ENCODE assay signal across 11 cellular contexts in genomic region chr3:141385386-141386079, GRCh38. TPM values are rescaled to one million over a fixed set of nuclear protein-coding genes. Genes with fewer than 3 reads are reported as not detected.
DNase-seq lines count a peak whose midpoint lies in the region; ATAC-seq and TF ChIP-seq lines count a peak whose summit lies in the region.
"Had no signal": no experiment of that assay in that cellular context is flagged by ENCODE, and none has a peak within 500 bp of the region (broad histone marks: within the 10 kb centered on the region; RNA-seq: fewer than 3 reads in every experiment).

No MANE protein-coding gene starts in this region.

- H3K9me3 Mint-ChIP-seq in activated CD4-positive, alpha-beta T cell treated with anti-CD3 and anti-CD28 coated beads for 36 hours (ENCODE audit: low read depth): no peaks in the 10 kb centered on the region
- H3K9me3 Mint-ChIP-seq: activated naive CD4-positive, alpha-beta T cell treated with anti-CD3 and anti-CD28 coated beads, Interleukin-2, amount 50 U/mL, for 72 hours had no signal

- TF ChIP-seq CTCF in fibroblast of pulmonary artery (IDR thresholded peaks at IDR 0.05; ENCODE audit: low read length, missing control alignments): no peak
- no peak for TF ChIP-seq CTCF in suprapubic skin (IDR thresholded peaks at IDR 0.05)

- peak overlapping the region; percentile 78 for H3K27ac ChIP-seq in suprapubic skin

- DNase-seq in activated CD4-positive, alpha-beta T cell treated with anti-CD3 and anti-CD28 coated beads for 36 hours: no peak
- DNase-seq in activated CD4-positive, alpha-beta T cell treated with anti-CD3 and anti-CD28 coated beads, Interleukin-2, amount 50 U/mL, for 48 hours: no peak
- DNase-seq in fibroblast of pulmonary artery (ENCODE audit: low read depth) (peak; percentile 39), suprapubic skin (ENCODE audit: low spot score in 2 of 2) (no peak)
- no peak for DNase-seq in NK-92 treated with Interleukin-12 subunit alpha and Interleukin-12 subunit beta, amount 100 ng/mL, for 24 hours (lab: John Stamatoyannopoulos, UW)
- DNase-seq: stimulated activated CD4-positive, alpha-beta T cell treated with anti-CD3 and anti-CD28 coated beads, Interleukin-4, amount 100 ng/mL, for 1 hour; uterus had no signal

- peaks cover 12% of the 10 kb centered on the region for H3K4me1 Mint-ChIP-seq in activated CD4-positive, alpha-beta T cell treated with anti-CD3 and anti-CD28 coated beads for 36 hours

- peak overlapping the region; percentile 28 for H3K4me3 Mint-ChIP-seq in activated CD4-positive, alpha-beta T cell treated with anti-CD3 and anti-CD28 coated beads for 36 hours

- no peaks in the 10 kb centered on the region for H3K9me3 ChIP-seq in suprapubic skin
- H3K9me3 ChIP-seq: uterus had no signal

- intact Hi-C loops in activated CD4-positive, alpha-beta T cell treated with anti-CD3 and anti-CD28 coated beads for 36 hours (cut with DNase I, micrococcal nuclease): no loop called here

- H3K4me1 ChIP-seq in suprapubic skin: peaks cover 44% of the 10 kb centered on the region
- H3K4me1 ChIP-seq: uterus had no signal

- no peaks in the 10 kb centered on the region for H3K36me3 Mint-ChIP-seq in activated CD4-positive, alpha-beta T cell treated with anti-CD3 and anti-CD28 coated beads for 36 hours (ENCODE audit: low read depth)
- H3K36me3 Mint-ChIP-seq: activated naive CD4-positive, alpha-beta T cell treated with anti-CD3 and anti-CD28 coated beads, Interleukin-2, amount 50 U/mL, for 72 hours had no signal

- no peak for TF ChIP-seq EP300 in suprapubic skin (IDR thresholded peaks at IDR 0.05)

- H3K27me3 ChIP-seq in suprapubic skin: no peaks in the 10 kb centered on the region
- H3K27me3 ChIP-seq: uterus had no signal

- H3K36me3 ChIP-seq in suprapubic skin: no peaks in the 10 kb centered on the region
- H3K36me3 ChIP-seq: uterus had no signal

- H3K4me3 ChIP-seq in fibroblast of pulmonary artery (replicated peaks; ENCODE audit: low read depth, low read length) (peak overlapping the region; percentile 66), suprapubic skin (no peak overlapping the region)
- H3K4me3 ChIP-seq: uterus had no signal

- H3K27me3 Mint-ChIP-seq in activated CD4-positive, alpha-beta T cell treated with anti-CD3 and anti-CD28 coated beads for 36 hours: no peaks in the 10 kb centered on the region

- TF ChIP-seq POLR2A in suprapubic skin (IDR thresholded peaks at IDR 0.05): no peak

- POLR2A ChIA-PET in activated CD4-positive, alpha-beta T cell treated with anti-CD3 and anti-CD28 coated beads for 36 hours (lab: Charles Lee): interaction anchor here (0.7 kb wide), 1 partner anchor 148 kb away, joined by 5 read pairs; no protein-coding TSS in a partner anchor

- 40% methylated on average over 8 of the region's 8 CpGs for WGBS in suprapubic skin

- no peak for ATAC-seq in activated CD4-positive, alpha-beta T cell treated with anti-CD3 and anti-CD28 coated beads for 36 hours
- peak; percentile 15; the same call in 2 of the 3 replicates for ATAC-seq in SK-N-SH treated with all-trans-retinoic acid at 6 μM for 48 hours
- no peak for ATAC-seq in HG03342 (IDR thresholded peaks at IDR 0.05; ENCODE audit: unreplicated experiment)
- no peak for ATAC-seq in activated CD4-positive, CD25-positive, alpha-beta regulatory T cell treated with anti-CD3 and anti-CD28 coated beads, Interleukin-2, amount 50 U/mL, for 24 hours
- ATAC-seq: activated naive CD4-positive, alpha-beta T cell treated with anti-CD3 and anti-CD28 coated beads, Interleukin-2, amount 50 U/mL, for 72 hours had no signal

- peak overlapping the region; percentile 4 for H3K27ac Mint-ChIP-seq in activated CD4-positive, alpha-beta T cell treated with anti-CD3 and anti-CD28 coated beads for 36 hours
- H3K27ac Mint-ChIP-seq: activated naive CD4-positive, alpha-beta T cell treated with anti-CD3 and anti-CD28 coated beads, Interleukin-2, amount 50 U/mL, for 72 hours had no signal

- CTCF ChIA-PET in activated CD4-positive, alpha-beta T cell treated with anti-CD3 and anti-CD28 coated beads for 36 hours (lab: Charles Lee): interaction anchor here (0.7 to 2.7 kb wide), 13 partner anchors 15 to 154 kb away, joined by 3 to 11 read pairs (median 4); partner anchors contain the start of gene PXYLP1

TF ChIP-seq in SK-N-SH treated with all-trans-retinoic acid at 6 μM for 48 hours, 23 proteins besides CTCF, POLR2A, EP300 and RAD21:
- TF ChIP-seq ISL1 (CRISPR knock-in tag; IDR thresholded peaks at IDR 0.05): no peak
- no peak for TF ChIP-seq PATZ1 (CRISPR knock-in tag; IDR thresholded peaks at IDR 0.05; ENCODE audit: borderline replicate concordance)
- TF ChIP-seq ZC3H10 (CRISPR knock-in tag; IDR thresholded peaks at IDR 0.05): no peak
- TF ChIP-seq TCF4 (CRISPR knock-in tag; IDR thresholded peaks at IDR 0.05; ENCODE audit: borderline replicate concordance): no peak
- no peak for TF ChIP-seq CSDC2 (CRISPR knock-in tag; IDR thresholded peaks at IDR 0.05)
- TF ChIP-seq RARB (CRISPR knock-in tag; IDR thresholded peaks at IDR 0.05): no peak
- TF ChIP-seq ZNF70 (CRISPR knock-in tag; IDR thresholded peaks at IDR 0.05): no peak

RNA-seq across cellular contexts. Expression of gene ZBTB38, which starts 17.2 kb away (rescaled TPM):
- total RNA-seq in activated CD4-positive, alpha-beta T cell treated with anti-CD3 and anti-CD28 coated beads for 36 hours: 10 to 100 TPM; 21.3 to 22.0 TPM
- total RNA-seq in suprapubic skin: 100 to 1,000 TPM in 1 of 4 donors, 10 to 100 TPM in 3; 65.8 to 101 (median 85.9) TPM
